20 cellular contexts compared by ENCODE assay signal in the genomic region with DNA sequence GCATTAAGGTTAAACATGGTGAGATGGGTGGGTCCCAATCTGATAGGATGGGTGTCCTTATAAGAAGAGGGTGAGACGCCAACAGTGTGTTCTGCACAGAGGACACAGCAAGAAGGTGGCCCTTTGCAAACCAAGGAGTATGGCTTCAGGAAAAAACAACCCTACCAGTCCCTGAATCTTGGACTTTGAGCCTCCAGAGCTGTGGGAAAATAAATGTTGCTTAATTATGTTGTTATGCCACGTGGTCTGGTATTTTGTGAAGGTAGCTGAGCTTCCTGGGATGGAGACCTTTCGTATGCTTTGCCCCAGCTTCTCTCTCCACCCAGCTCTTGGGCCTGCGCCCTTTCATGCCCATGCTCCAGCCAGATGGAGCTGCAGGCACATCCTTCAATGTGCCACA.
"Had no signal": no experiment of that assay in that cellular context is flagged by ENCODE, and none has a peak within 500 bp of the region (broad histone marks: within the 10 kb centered on the region; RNA-seq: fewer than 3 reads in every experiment).

No MANE protein-coding gene starts in this region.

- H3K27me3 Mint-ChIP-seq: activated B cell treated with CpG ODN at 0.5 μM for 24 hours; activated CD4-positive, alpha-beta memory T cell treated with anti-CD3 and anti-CD28 coated beads, Interleukin-2, amount 10 ng/mL, durations not matched to agents 7 days and 5 days; activated CD8-positive, alpha-beta memory T cell treated with anti-CD3 and anti-CD28 coated beads, Interleukin-2, amount 10 ng/mL, durations not matched to agents 7 days and 5 days; activated naive CD4-positive, alpha-beta T cell treated with anti-CD3 and anti-CD28 coated beads, Interleukin-2, amount 50 U/mL, for 24 hours; effector memory CD8-positive, alpha-beta T cell; stimulated activated naive CD8-positive, alpha-beta T cell treated with anti-CD3 and anti-CD28 coated beads, Interleukin-15, amount 100 ng/mL, for 72 hours; type B pancreatic cell had no signal

- H3K4me3 ChIP-seq: cardiac muscle cell, lower lobe of right lung, suprapubic skin had no signal

- H3K27ac Mint-ChIP-seq: activated B cell treated with CpG ODN at 0.5 μM for 24 hours; activated CD4-positive, alpha-beta memory T cell treated with anti-CD3 and anti-CD28 coated beads, Interleukin-2, amount 10 ng/mL, durations not matched to agents 7 days and 5 days; activated CD8-positive, alpha-beta memory T cell treated with anti-CD3 and anti-CD28 coated beads, Interleukin-2, amount 10 ng/mL, durations not matched to agents 7 days and 5 days; activated naive CD4-positive, alpha-beta T cell treated with anti-CD3 and anti-CD28 coated beads, Interleukin-2, amount 50 U/mL, for 24 hours; natural killer cell treated with Interleukin-12 subunit alpha and Interleukin-12 subunit beta and Interleukin-15 and Interleukin-18, amount 100 ng/mL, for 72 hours; type B pancreatic cell had no signal

- H3K9me3 ChIP-seq: lower lobe of right lung, neutrophil, suprapubic skin had no signal

- H3K27ac ChIP-seq: cardiac muscle cell, lower lobe of right lung, neutrophil, suprapubic skin had no signal

- H3K36me3 Mint-ChIP-seq: activated CD8-positive, alpha-beta memory T cell treated with anti-CD3 and anti-CD28 coated beads, Interleukin-2, amount 10 ng/mL, durations not matched to agents 7 days and 5 days; activated naive CD4-positive, alpha-beta T cell treated with anti-CD3 and anti-CD28 coated beads, Interleukin-2, amount 50 U/mL, for 24 hours; natural killer cell treated with Interleukin-12 subunit alpha and Interleukin-12 subunit beta and Interleukin-15 and Interleukin-18, amount 100 ng/mL, for 72 hours; type B pancreatic cell had no signal

- H3K36me3 ChIP-seq: cardiac muscle cell, lower lobe of right lung, neutrophil, suprapubic skin had no signal

- H3K4me3 Mint-ChIP-seq: activated B cell treated with CpG ODN at 0.5 μM for 24 hours; activated CD4-positive, alpha-beta memory T cell treated with anti-CD3 and anti-CD28 coated beads, Interleukin-2, amount 10 ng/mL, durations not matched to agents 7 days and 5 days; activated CD8-positive, alpha-beta memory T cell treated with anti-CD3 and anti-CD28 coated beads, Interleukin-2, amount 10 ng/mL, durations not matched to agents 7 days and 5 days; activated T-cell treated with anti-CD3 and anti-CD28 coated beads, Interleukin-2, amount 50 U/mL, for 4 hours; effector memory CD8-positive, alpha-beta T cell; natural killer cell treated with Interleukin-12 subunit alpha and Interleukin-12 subunit beta and Interleukin-15 and Interleukin-18, amount 100 ng/mL, for 72 hours; type B pancreatic cell had no signal

- H3K4me1 Mint-ChIP-seq: activated B cell treated with CpG ODN at 0.5 μM for 24 hours had no signal

- DNase-seq: activated B cell treated with CpG ODN at 0.5 μM for 24 hours; activated CD4-positive, alpha-beta memory T cell treated with anti-CD3 and anti-CD28 coated beads, Interleukin-2, amount 10 ng/mL, durations not matched to agents 7 days and 5 days; activated CD4-positive, alpha-beta T cell treated with anti-CD3 and anti-CD28 coated beads for 48 hours; activated CD8-positive, alpha-beta memory T cell treated with anti-CD3 and anti-CD28 coated beads, Interleukin-2, amount 10 ng/mL, durations not matched to agents 7 days and 5 days; activated effector memory CD4-positive, alpha-beta T cell treated with Interleukin-2 at 50 U/mL for 16 hours; activated T-cell treated with anti-CD3 and anti-CD28 coated beads, Interleukin-2, amount 50 U/mL, for 4 hours; amygdala; dermis blood vessel endothelial cell; effector memory CD8-positive, alpha-beta T cell; lower lobe of right lung; SIG-M5; stimulated activated CD4-positive, alpha-beta T cell treated with anti-CD3 and anti-CD28 coated beads, Interleukin-12 subunit alpha, Interleukin-12 subunit beta, amount 100 ng/mL, for 4 hours; stimulated activated CD4-positive, alpha-beta T cell treated with anti-CD3 and anti-CD28 coated beads, Interleukin-1b, Interleukin-23, amount 100 ng/mL, for 48 hours; stimulated activated naive CD8-positive, alpha-beta T cell treated with anti-CD3 and anti-CD28 coated beads, Interleukin-15, amount 100 ng/mL, for 72 hours had no signal

- H3K27me3 ChIP-seq: cardiac muscle cell, suprapubic skin had no signal

- ATAC-seq: activated CD8-positive, alpha-beta memory T cell treated with anti-CD3 and anti-CD28 coated beads, Interleukin-2, amount 10 ng/mL, durations not matched to agents 7 days and 5 days; activated T-cell treated with anti-CD3 and anti-CD28 coated beads, Interleukin-2, amount 50 U/mL, for 4 hours; effector memory CD8-positive, alpha-beta T cell; lower lobe of right lung; stimulated activated naive CD8-positive, alpha-beta T cell treated with anti-CD3 and anti-CD28 coated beads, Interleukin-15, amount 100 ng/mL, for 72 hours had no signal

- H3K9me3 Mint-ChIP-seq: activated B cell treated with CpG ODN at 0.5 μM for 24 hours; activated CD4-positive, alpha-beta memory T cell treated with anti-CD3 and anti-CD28 coated beads, Interleukin-2, amount 10 ng/mL, durations not matched to agents 7 days and 5 days; activated naive CD4-positive, alpha-beta T cell treated with anti-CD3 and anti-CD28 coated beads, Interleukin-2, amount 50 U/mL, for 24 hours; activated T-cell treated with anti-CD3 and anti-CD28 coated beads, Interleukin-2, amount 50 U/mL, for 4 hours; effector memory CD8-positive, alpha-beta T cell; natural killer cell treated with Interleukin-12 subunit alpha and Interleukin-12 subunit beta and Interleukin-15 and Interleukin-18, amount 100 ng/mL, for 72 hours; stimulated activated naive CD8-positive, alpha-beta T cell treated with anti-CD3 and anti-CD28 coated beads, Interleukin-15, amount 100 ng/mL, for 72 hours; type B pancreatic cell had no signal
